ENCODE assay signal across 8 cellular contexts in the genomic region with DNA sequence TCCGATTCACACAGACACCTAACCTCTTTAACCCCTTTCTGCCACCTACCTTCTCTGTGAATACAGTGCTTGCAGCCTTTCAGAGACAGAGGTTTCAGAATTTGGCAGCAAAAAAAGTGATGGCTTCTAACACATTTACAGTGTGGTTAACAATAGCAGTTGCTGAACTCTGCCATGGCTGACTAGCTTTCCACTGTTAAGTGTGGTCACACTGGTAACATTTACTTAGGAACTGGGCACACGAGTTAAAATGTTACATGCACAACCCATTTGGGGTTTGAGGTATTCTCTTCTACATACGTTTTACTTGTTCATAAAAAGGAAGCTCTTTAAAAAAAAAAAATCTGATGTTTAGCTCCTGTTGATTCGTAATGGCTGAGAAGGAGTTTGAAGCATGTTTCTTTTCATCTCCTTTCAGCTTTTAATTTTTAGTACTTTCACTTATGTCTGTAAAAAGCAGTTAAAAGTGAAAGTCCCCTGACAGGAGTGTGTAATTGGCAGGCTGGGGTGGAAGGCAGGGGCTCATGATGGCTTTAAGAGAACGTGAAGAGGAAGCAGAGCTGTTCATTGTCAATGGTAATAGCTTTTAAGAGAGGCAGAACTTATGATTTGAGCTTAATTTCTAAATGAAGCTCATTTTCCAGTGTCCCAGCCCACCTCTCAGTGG.
DNase-seq lines count a peak whose midpoint lies in the region; ATAC-seq, FAIRE-seq and TF ChIP-seq lines count a peak whose summit lies in the region.

No MANE protein-coding gene starts in this region.

- H3K79me2 ChIP-seq in hepatocyte: no peaks in the 10 kb centered on the region

- no peak for FAIRE-seq in urothelium cell line (lab: Jason Lieb, UNC)

- 64% methylated on average over 5 of the region's 5 CpGs for WGBS in hepatocyte (ENCODE audit: low lambda C conversion rate, missing lambda C conversion rate)

- no peaks in the 10 kb centered on the region for H3K9me2 ChIP-seq in hepatocyte (replicated peaks; ENCODE audit: insufficient read depth)

- no peaks in the 10 kb centered on the region for H3K4me1 ChIP-seq in hepatocyte (ENCODE audit: insufficient read depth)

- no peak overlapping the region for H3K4me3 ChIP-seq in hepatocyte

- H4K20me1 ChIP-seq in hepatocyte (ENCODE audit: insufficient read depth, poor library complexity, severe bottlenecking): no peaks in the 10 kb centered on the region

- H3K27me3 ChIP-seq in hepatocyte: no peaks in the 10 kb centered on the region

- H3K27ac ChIP-seq in hepatocyte: no peak overlapping the region

- DNase-seq in left kidney (ENCODE audit: low read depth, low spot score) (peak; percentile 30), hepatocyte (ENCODE audit: low spot score) (no peak), urothelium cell line (ENCODE audit: low spot score) (no peak)
- DNase-seq in stimulated activated CD4-positive, alpha-beta T cell treated with anti-CD3 and anti-CD28 coated beads, Interleukin-12 subunit alpha, Interleukin-12 subunit beta, amount 100 ng/mL, for 4 hours: no peak
- DNase-seq in stimulated activated CD4-positive, alpha-beta T cell treated with anti-CD3 and anti-CD28 coated beads, Interleukin-4, amount 100 ng/mL, for 24 hours: no peak

- no peak for TF ChIP-seq CTCF in hepatocyte (IDR thresholded peaks at IDR 0.05; ENCODE audit: poor library complexity)

- no peaks in the 10 kb centered on the region for H3K36me3 ChIP-seq in hepatocyte (replicated peaks; ENCODE audit: insufficient read depth, low read depth)

- H3K4me2 ChIP-seq in hepatocyte: no peak overlapping the region

- no peak overlapping the region for H2AFZ ChIP-seq in hepatocyte

- ATAC-seq in GM18508 (IDR thresholded peaks at IDR 0.05; ENCODE audit: insufficient read depth, unreplicated experiment) (peak; percentile 77), GM21526 (IDR thresholded peaks at IDR 0.05; ENCODE audit: low FRiP score, unreplicated experiment) (peak; percentile 63), HG03439 (IDR thresholded peaks at IDR 0.05; ENCODE audit: unreplicated experiment) (peak; percentile 61)

- no peaks in the 10 kb centered on the region for H3K9me3 ChIP-seq in hepatocyte (ENCODE audit: low read depth)
